Comparison of ENCODE assay signal across 15 cellular contexts in genomic region chr3:134336587-134336986, GRCh38. TPM values are rescaled to one million over a fixed set of nuclear protein-coding genes. Genes with fewer than 3 reads are reported as not detected.
A peak's percentile ranks its signal among the peaks of the same experiment; 100 is the strongest.
DNase-seq lines count a peak whose midpoint lies in the region; ATAC-seq and TF ChIP-seq lines count a peak whose summit lies in the region.
"Had no signal": no experiment of that assay in that cellular context is flagged by ENCODE, and none has a peak within 500 bp of the region (broad histone marks: within the 10 kb centered on the region; RNA-seq: fewer than 3 reads in every experiment).

No MANE protein-coding gene starts in this region.

- intact Hi-C loops in stomach (cut with DNase I; ENCODE audit: low total_unique reads) (no loop called here), ovary (cut with DNase I) (no loop called here)

- ATAC-seq in RWPE2 (ENCODE audit: low read depth), result peak; percentile 23; the same call in 2 of the 3 replicates
- ATAC-seq in HG02759 (IDR thresholded peaks at IDR 0.05; ENCODE audit: unreplicated experiment), result no peak

- H2AFZ ChIP-seq in fibroblast of lung (ENCODE audit: low read length), result no peak overlapping the region

- TF ChIP-seq CTCF in RWPE2 (IDR thresholded peaks at IDR 0.05; ENCODE audit: poor library complexity, severe bottlenecking) (no peak), fibroblast of lung (conservative IDR thresholded peaks at IDR 0.05 in 1 of 2, IDR thresholded peaks at IDR 0.05 in 1 of 2; ENCODE audit: low read depth in 1 of 2, low read length in 2 of 2) (no peak), stomach (IDR thresholded peaks at IDR 0.05) (no peak), ovary (IDR thresholded peaks at IDR 0.05) (no peak)

- H3K4me1 ChIP-seq in RWPE2 (ENCODE audit: insufficient read depth, poor library complexity, severe bottlenecking) (peaks cover 44% of the 10 kb centered on the region), fibroblast of lung (ENCODE audit: control insufficient read depth, extremely low read depth, insufficient read depth, low read length) (peaks cover 30% of the 10 kb centered on the region), stomach (peaks cover 20 to 57% (median 39%) of the 10 kb centered on the region in 4 donors), ovary (ENCODE audit: insufficient read depth) (peaks cover 16% of the 10 kb centered on the region)

- no peak for TF ChIP-seq EP300 in stomach (IDR thresholded peaks at IDR 0.05)
- TF ChIP-seq EP300 in ovary (IDR thresholded peaks at IDR 0.05), result no peak

- H3K4me2 ChIP-seq in fibroblast of lung (ENCODE audit: extremely low read depth, insufficient read depth, low read length), result no peak overlapping the region

- H3K27me3 ChIP-seq in H7 (ENCODE audit: control insufficient read depth, insufficient read depth, low read length) (no peaks in the 10 kb centered on the region), RWPE2 (ENCODE audit: insufficient read depth, poor library complexity, severe bottlenecking) (no peaks in the 10 kb centered on the region), fibroblast of lung (ENCODE audit: control insufficient read depth, insufficient read depth, low read length) (no peaks in the 10 kb centered on the region), stomach (no peaks in the 10 kb centered on the region), ovary (no peaks in the 10 kb centered on the region)
- H3K27me3 ChIP-seq: SJCRH30 had no signal

- H4K20me1 ChIP-seq in fibroblast of lung (ENCODE audit: control insufficient read depth, extremely low read depth, insufficient read depth, low read length), result no peaks in the 10 kb centered on the region

- no peaks in the 10 kb centered on the region for H3K9me3 ChIP-seq in RWPE2 (ENCODE audit: severe bottlenecking)
- H3K9me3 ChIP-seq in fibroblast of lung (ENCODE audit: control insufficient read depth, insufficient read depth, low read depth, low read length), result no peaks in the 10 kb centered on the region
- no peaks in the 10 kb centered on the region for H3K9me3 ChIP-seq in stomach
- no peaks in the 10 kb centered on the region for H3K9me3 ChIP-seq in ovary
- H3K9me3 ChIP-seq: SJCRH30 had no signal

- TF ChIP-seq POLR2A in stomach (IDR thresholded peaks at IDR 0.05) (no peak), ovary (IDR thresholded peaks at IDR 0.05) (no peak)

- H3K9ac ChIP-seq in fibroblast of lung (ENCODE audit: insufficient read depth, low read length), result no peak overlapping the region

- peak overlapping the region; percentile 100 for H3K27ac ChIP-seq in RWPE2 (ENCODE audit: poor library complexity, severe bottlenecking)
- H3K27ac ChIP-seq in fibroblast of lung (ENCODE audit: insufficient read depth, low read length), result no peak overlapping the region
- H3K27ac ChIP-seq in stomach, result peak overlapping the region in 2 of 5 donors; percentile 8 to 41
- no peak overlapping the region for H3K27ac ChIP-seq in ovary
- H3K27ac ChIP-seq: SJCRH30 had no signal

- no peaks in the 10 kb centered on the region for H3K36me3 Mint-ChIP-seq in immature natural killer cell
- H3K36me3 Mint-ChIP-seq: CD4-positive, CD25-positive, alpha-beta regulatory T cell; naive B cell had no signal

- DNase-seq in H7, result peak; percentile 18
- no peak for DNase-seq in RWPE2 (ENCODE audit: low spot score)
- peak; percentile 83 to 85 for DNase-seq in fibroblast of lung (ENCODE audit: low read depth in 2 of 2)
- peak; percentile 35 for DNase-seq in mesenteric fat pad (ENCODE audit: low spot score)
- no peak for DNase-seq in stomach
- DNase-seq in immature natural killer cell, result no peak
- DNase-seq in ovary, result no peak
- DNase-seq: activated CD4-positive, CD25-positive, alpha-beta regulatory T cell treated with anti-CD3 and anti-CD28 coated beads, Interleukin-2, amount 50 U/mL, for 72 hours; CD4-positive, CD25-positive, alpha-beta regulatory T cell; naive B cell; NCI-H526; SJCRH30 had no signal

- H3K9me3 Mint-ChIP-seq in immature natural killer cell, result no peaks in the 10 kb centered on the region
- H3K9me3 Mint-ChIP-seq: activated T-helper 2 cell treated with anti-CD3 and anti-CD28 coated beads, Interferon-gamma antibody, Interleukin-2, Interleukin-4, amounts not matched to agents 10 μg/mL and 5 μg/mL and 100 μg/mL, durations not matched to agents 14 hours and 24 hours and 36 hours; CD4-positive, CD25-positive, alpha-beta regulatory T cell; naive B cell had no signal

- WGBS in stomach, 5 donors, result 55 to 77% (median 59%) methylated on average over 6 of the region's 6 CpGs
- WGBS in ovary, 3 donors, result 66 to 80% (median 72%) methylated on average over 6 of the region's 6 CpGs

- peaks cover 1 to 4% (median 3%) of the 10 kb centered on the region in 3 donors for H3K27me3 Mint-ChIP-seq in immature natural killer cell (ENCODE audit: low read depth in 3 of 3)
- H3K27me3 Mint-ChIP-seq: CD4-positive, CD25-positive, alpha-beta regulatory T cell had no signal

- no peak overlapping the region for H3K4me3 ChIP-seq in H7 (ENCODE audit: insufficient read depth, low read depth, low read length)
- H3K4me3 ChIP-seq in RWPE2 (ENCODE audit: severe bottlenecking), result no peak overlapping the region
- no peak overlapping the region for H3K4me3 ChIP-seq in fibroblast of lung (replicated peaks in 1 of 4; ENCODE audit: control extremely low read depth in 1 of 4, insufficient read depth in 1 of 4, low read depth in 3 of 4, low read length in 4 of 4)
- no peak overlapping the region for H3K4me3 ChIP-seq in stomach
- H3K4me3 ChIP-seq in ovary, result no peak overlapping the region
- H3K4me3 ChIP-seq: SJCRH30, skin epidermis had no signal

- no peak overlapping the region for H3K4me3 Mint-ChIP-seq in immature natural killer cell
- H3K4me3 Mint-ChIP-seq: CD4-positive, CD25-positive, alpha-beta regulatory T cell; naive B cell had no signal

- H3K4me1 Mint-ChIP-seq in immature natural killer cell, result no peaks in the 10 kb centered on the region
- H3K4me1 Mint-ChIP-seq: CD4-positive, CD25-positive, alpha-beta regulatory T cell; naive B cell had no signal

- no peaks in the 10 kb centered on the region for H3K79me2 ChIP-seq in fibroblast of lung (ENCODE audit: control insufficient read depth, insufficient read depth, low read length)

- H3K36me3 ChIP-seq in H7 (replicated peaks; ENCODE audit: control insufficient read depth, insufficient read depth, low read length) (no peaks in the 10 kb centered on the region), RWPE2 (ENCODE audit: low read depth) (no peaks in the 10 kb centered on the region), fibroblast of lung (ENCODE audit: control insufficient read depth, insufficient read depth, low read length) (no peaks in the 10 kb centered on the region), stomach (no peaks in the 10 kb centered on the region), ovary (no peaks in the 10 kb centered on the region)
- H3K36me3 ChIP-seq: SJCRH30 had no signal

- H3K27ac Mint-ChIP-seq in immature natural killer cell, result no peak overlapping the region
- H3K27ac Mint-ChIP-seq: activated T-helper 2 cell treated with anti-CD3 and anti-CD28 coated beads, Interferon-gamma antibody, Interleukin-2, Interleukin-4, amounts not matched to agents 10 μg/mL and 5 μg/mL and 100 μg/mL, durations not matched to agents 14 hours and 24 hours and 36 hours; CD4-positive, CD25-positive, alpha-beta regulatory T cell; naive B cell had no signal

RNA-seq across cellular contexts. Expression of gene AMOTL2, which starts 37.7 kb away (rescaled TPM):
- 46.0 and 54.5 TPM in 2 replicates for total RNA-seq in H7 (2014; rRNA removed; shearing (Covaris generic))
- 58.6 and 74.6 TPM in 2 replicates for total RNA-seq in fibroblast of lung
- 68.9 and 97.0 TPM in 2 replicates for polyA plus RNA-seq in fibroblast of lung
- 59.7 and 93.1 TPM in 2 replicates for polyA plus RNA-seq in fibroblast of lung (2012)
- 187 and 260 TPM in 2 replicates for polyA minus RNA-seq in fibroblast of lung (ENCODE audit: low replicate concordance)
- total RNA-seq in mesenteric fat pad, result 272 TPM
- 100 to 1,000 TPM in 1 of 5 donors, 10 to 100 TPM in 4; 29.3 to 782 (median 54.9) TPM for total RNA-seq in stomach
- polyA plus RNA-seq in stomach, result 10 to 100 TPM; 10.6 to 16.6 (median 13.8) TPM
- not detected for polyA plus RNA-seq in immature natural killer cell
- total RNA-seq in ovary, result 10 to 100 TPM; 20.5 to 60.4 (median 44.8) TPM
- polyA plus RNA-seq in ovary, result 10 to 100 TPM; 28.7 to 32.9 TPM
- total RNA-seq: activated T-helper 2 cell treated with anti-CD3 and anti-CD28 coated beads, Interferon-gamma antibody, Interleukin-2, Interleukin-4, amounts not matched to agents 10 μg/mL and 5 μg/mL and 100 μg/mL, durations not matched to agents 14 hours and 24 hours and 36 hours; CD4-positive, CD25-positive, alpha-beta regulatory T cell had no signal
- polyA plus RNA-seq: CD4-positive, CD25-positive, alpha-beta regulatory T cell had no signal

Comparison
In these comparisons a context has a peak if more than half of its experiments do, and no peak if none do; other contexts are left out.
1. DNase-seq: peak in H7 (single experiment), fibroblast of lung (2 of 2) and mesenteric fat pad (single experiment); none in RWPE2 (single experiment), stomach (single experiment), immature natural killer cell (0 of 3) and ovary (0 of 5).